ENCODE assay signal across 10 cellular contexts in the genomic region with DNA sequence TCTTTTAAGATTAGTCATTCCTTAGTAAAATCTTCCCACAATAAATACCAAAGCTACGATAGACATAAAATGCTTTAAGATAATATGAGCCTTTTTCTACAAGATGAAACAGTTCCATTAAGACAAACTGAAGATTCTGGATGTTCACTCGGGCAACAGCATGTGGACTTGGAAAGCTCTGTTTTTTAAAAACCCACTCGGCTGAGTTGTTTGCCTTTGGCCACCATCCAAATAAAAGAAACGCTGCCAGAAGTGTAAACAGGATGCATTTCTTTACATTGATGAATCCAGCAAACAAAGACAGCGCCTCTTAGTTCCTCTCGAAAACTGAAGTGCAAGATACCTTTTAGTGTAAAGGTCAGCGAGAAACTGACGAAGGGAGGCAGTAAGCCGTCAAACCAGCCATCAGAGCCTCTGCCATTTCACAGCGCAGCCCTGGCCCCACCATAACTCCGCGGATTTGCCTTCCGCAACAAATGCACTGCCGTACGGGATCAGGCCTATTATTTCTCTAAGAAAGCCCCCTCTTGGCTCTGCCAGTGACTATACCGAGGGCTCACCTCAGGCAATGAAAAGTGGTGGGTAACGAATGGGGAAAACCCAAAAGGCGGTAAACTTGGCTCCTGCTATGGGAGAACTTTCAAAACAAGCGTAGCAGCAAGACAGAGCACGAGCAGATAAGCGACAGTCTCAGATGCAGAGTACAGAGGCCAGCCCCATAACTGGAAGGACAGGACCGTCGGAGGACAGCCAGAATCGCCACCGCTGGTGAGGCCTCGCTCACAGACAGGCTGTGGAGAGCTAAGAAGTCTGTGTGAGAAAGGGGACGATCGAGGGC. TPM values are rescaled to one million over a fixed set of nuclear protein-coding genes. Genes with fewer than 3 reads are reported as not detected.
DNase-seq lines count a peak whose midpoint lies in the region; TF ChIP-seq lines count a peak whose summit lies in the region.
"Had no signal": no experiment of that assay in that cellular context is flagged by ENCODE, and none has a peak within 500 bp of the region (broad histone marks: within the 10 kb centered on the region; RNA-seq: fewer than 3 reads in every experiment).

No MANE protein-coding gene starts in this region.

- TF ChIP-seq CTCF in nephron (IDR thresholded peaks at IDR 0.05; ENCODE audit: unreplicated experiment in 3 of 3): no peak
- TF ChIP-seq CTCF in CD14-positive monocyte (IDR thresholded peaks at IDR 0.05): no peak

- H3K27me3 Mint-ChIP-seq in nephron (ENCODE audit: low read depth) (no peaks in the 10 kb centered on the region), CD14-positive monocyte (ENCODE audit: low read depth in 3 of 3) (no peaks in the 10 kb centered on the region)

- peak overlapping the region; percentile 2 to 28 (median 27) for H3K4me3 Mint-ChIP-seq in nephron
- H3K4me3 Mint-ChIP-seq in CD14-positive monocyte: no peak overlapping the region

- H3K9ac ChIP-seq in endocrine pancreas (ENCODE audit: control insufficient read depth, insufficient read depth, low read length): no peak overlapping the region

- H3K27me3 ChIP-seq in endocrine pancreas (ENCODE audit: control insufficient read depth, insufficient read depth, low read length): no peaks in the 10 kb centered on the region
- H3K27me3 ChIP-seq: gastroesophageal sphincter had no signal

- H3K36me3 ChIP-seq in endocrine pancreas (ENCODE audit: control insufficient read depth, insufficient read depth, low read length): no peaks in the 10 kb centered on the region
- H3K36me3 ChIP-seq: gastroesophageal sphincter had no signal

- H3K4me1 ChIP-seq in endocrine pancreas (ENCODE audit: control insufficient read depth, insufficient read depth, low read length): peaks cover 17% of the 10 kb centered on the region

- H3K9me3 Mint-ChIP-seq in nephron: no peaks in the 10 kb centered on the region
- no peaks in the 10 kb centered on the region for H3K9me3 Mint-ChIP-seq in CD14-positive monocyte

- H3K27ac Mint-ChIP-seq in nephron (peak overlapping the region; percentile 87 to 97 (median 89)), CD14-positive monocyte (peak overlapping the region in 2 of 7 donors; percentile 26 to 31)

- H3K36me3 Mint-ChIP-seq in nephron (ENCODE audit: low read depth) (peaks cover 10% of the 10 kb centered on the region), CD14-positive monocyte (peaks cover 9 to 11% of the 10 kb centered on the region in 2 donors)

- no peaks in the 10 kb centered on the region for H3K9me3 ChIP-seq in endocrine pancreas (ENCODE audit: control insufficient read depth, low read length)
- H3K9me3 ChIP-seq: gastroesophageal sphincter had no signal

- peak overlapping the region; percentile 6 for H3K4me3 ChIP-seq in endocrine pancreas (ENCODE audit: control insufficient read depth, insufficient read depth, low read length)
- H3K4me3 ChIP-seq: gastroesophageal sphincter had no signal

- intact Hi-C loops in CD14-positive monocyte (cut with micrococcal nuclease): no loop called here

- peak; percentile 50 for DNase-seq in COR-L47 (lab: John Stamatoyannopoulos, UW)
- peak; percentile 78 for DNase-seq in NCI-H345 treated with DMSO at 0.1 percent for 48 hours (lab: John Stamatoyannopoulos, UW; ENCODE audit: unreplicated experiment)
- DNase-seq in NOMO-1 (lab: John Stamatoyannopoulos, UW; ENCODE audit: unreplicated experiment in 2 of 2): no peak
- no peak for DNase-seq in AML-193 (lab: John Stamatoyannopoulos, UW)
- DNase-seq in CD14-positive monocyte (ENCODE audit: low spot score): no peak
- DNase-seq in activated CD4-positive, alpha-beta T cell treated with anti-CD3 and anti-CD28 coated beads for 1 hour: no peak
- DNase-seq: stimulated activated CD4-positive, alpha-beta T cell treated with anti-CD3 and anti-CD28 coated beads, Interleukin-4, amount 100 ng/mL, for 24 hours had no signal

- H3K4me1 Mint-ChIP-seq in nephron (peaks cover 76% of the 10 kb centered on the region), CD14-positive monocyte (peaks cover 24% of the 10 kb centered on the region)

RNA-seq across cellular contexts. Expression of a gene that starts 41.4 kb away (rescaled TPM):
- 10 to 100 TPM in 1 of 2 donors, 1 to 10 TPM in 1; 3.4 to 10.6 TPM for polyA plus RNA-seq in CD14-positive monocyte

Comparison
In these comparisons a context has a peak if more than half of its experiments do, and no peak if none do; other contexts are left out.
1. DNase-seq: peak in COR-L47 (single experiment) and NCI-H345 treated with DMSO at 0.1 percent for 48 hours (single experiment); none in NOMO-1 (0 of 2), AML-193 (0 of 2), CD14-positive monocyte (single experiment) and activated CD4-positive, alpha-beta T cell treated with anti-CD3 and anti-CD28 coated beads for 1 hour (single experiment).
2. H3K4me3 Mint-ChIP-seq: peak in nephron (3 of 3); none in CD14-positive monocyte (0 of 2).